Comparison of ENCODE assay signal across 13 cellular contexts in the genomic region with DNA sequence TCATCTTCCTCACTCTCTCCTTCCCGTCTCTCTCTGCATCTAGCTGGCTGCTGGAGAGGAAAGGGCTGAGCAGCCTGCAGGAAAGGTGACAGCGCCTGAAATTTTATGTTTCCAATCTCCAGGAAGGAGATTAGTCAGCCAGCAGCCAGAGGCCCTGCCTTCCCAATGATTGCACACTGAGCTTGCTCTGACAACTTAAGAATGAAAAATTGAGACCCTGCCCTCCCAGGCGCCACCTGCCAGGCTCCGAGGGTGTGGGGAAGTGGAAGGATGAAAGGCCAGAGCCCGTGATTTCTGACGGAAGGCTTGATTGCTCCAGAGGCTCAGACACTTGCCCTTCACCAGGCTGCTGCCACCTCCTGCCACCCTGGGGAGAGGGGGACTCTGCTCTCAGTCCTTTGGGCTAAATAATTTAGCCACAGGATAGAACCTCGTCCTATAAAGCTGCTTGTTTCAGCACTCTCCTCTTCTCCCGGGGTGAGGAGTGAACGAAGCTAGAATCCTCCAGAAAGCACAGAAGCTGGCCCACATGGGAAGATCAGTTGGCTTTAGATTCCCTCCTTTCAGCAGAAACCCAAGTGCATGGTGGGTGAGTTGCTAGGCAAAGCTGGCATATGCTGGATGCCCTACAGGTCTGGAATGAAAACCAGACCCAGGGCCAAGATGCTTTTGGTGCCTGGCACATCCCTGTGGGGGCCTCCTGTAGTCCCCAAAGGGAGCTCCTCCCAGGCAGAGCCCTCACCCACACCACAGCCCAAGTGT.
"Had no signal": no experiment of that assay in that cellular context is flagged by ENCODE, and none has a peak within 500 bp of the region (broad histone marks: within the 10 kb centered on the region; RNA-seq: fewer than 3 reads in every experiment).

No MANE protein-coding gene starts in this region.

- H3K9me3 ChIP-seq: gastrocnemius medialis, right atrium auricular region had no signal

- H3K27me3 ChIP-seq: gastrocnemius medialis, right atrium auricular region had no signal

- H3K4me1 ChIP-seq: gastrocnemius medialis had no signal

- H3K36me3 ChIP-seq: gastrocnemius medialis, right atrium auricular region had no signal

- H3K27ac ChIP-seq: gastrocnemius medialis, right atrium auricular region, skin epidermis had no signal

- ATAC-seq: activated CD4-positive, CD25-positive, alpha-beta regulatory T cell treated with anti-CD3 and anti-CD28 coated beads, Interleukin-2, amount 50 U/mL, for 24 hours; activated T-cell treated with anti-CD3 and anti-CD28 coated beads, Interleukin-2, amount 50 U/mL, for 72 hours; gastrocnemius medialis had no signal

- DNase-seq: activated CD4-positive, alpha-beta T cell treated with anti-CD3 and anti-CD28 coated beads, Interleukin-2, amount 50 U/mL, for 48 hours; activated gamma-delta T cell treated with Interleukin-2 at 50 U/mL for 16 hours; activated naive CD8-positive, alpha-beta T cell treated with anti-CD3 and anti-CD28 coated beads for 36 hours; activated T-cell treated with anti-CD3 and anti-CD28 coated beads, Interleukin-2, amount 50 U/mL, for 72 hours; aorta; effector CD4-positive, alpha-beta T cell; gastrocnemius medialis; kidney; midbrain; trophoblast cell had no signal

- H3K4me3 ChIP-seq: gastrocnemius medialis, right atrium auricular region, skin epidermis had no signal
